Comparison of ENCODE assay signal across 16 cellular contexts in the genomic region with DNA sequence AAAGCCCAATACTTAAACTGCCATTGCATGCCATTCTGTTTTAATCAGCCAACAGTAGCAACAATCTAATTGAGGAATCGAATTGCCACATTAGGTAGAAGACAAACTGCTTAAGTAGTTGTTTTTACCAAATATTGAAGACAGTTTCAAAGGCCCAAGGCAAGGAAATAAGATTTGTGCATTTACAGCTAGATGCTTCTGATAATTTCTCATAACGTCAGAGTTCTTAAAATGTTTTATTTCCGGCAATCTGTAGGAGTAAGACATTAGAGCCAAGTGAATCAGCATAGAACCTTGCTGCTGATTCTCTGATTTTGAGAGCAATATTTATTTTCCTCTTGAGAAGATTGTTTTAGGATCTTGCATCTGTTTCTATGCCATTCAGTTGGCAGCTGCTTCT.
DNase-seq lines count a peak whose midpoint lies in the region; ATAC-seq and TF ChIP-seq lines count a peak whose summit lies in the region.
"Had no signal": no experiment of that assay in that cellular context is flagged by ENCODE, and none has a peak within 500 bp of the region (broad histone marks: within the 10 kb centered on the region; RNA-seq: fewer than 3 reads in every experiment).

No MANE protein-coding gene starts in this region.

- no peak overlapping the region for H3K4me3 ChIP-seq in GM23338
- no peak overlapping the region for H3K4me3 ChIP-seq in fibroblast of villous mesenchyme (ENCODE audit: low read depth, low read length)
- H3K4me3 ChIP-seq: BLaER1 treated with 17β-estradiol and CSF1 and Interleukin-3, amounts not matched to agents 10 nM and 100 nM; GM23248 had no signal

- H3K27ac Mint-ChIP-seq in GM23338: peak overlapping the region; percentile 58; the same call in 1 of the 2 replicates
- H3K27ac Mint-ChIP-seq: B cell; CD8-positive, alpha-beta T cell; HFFc6 had no signal

- H3K4me2 ChIP-seq in GM23338: no peak overlapping the region
- H3K4me2 ChIP-seq: BLaER1 treated with 17β-estradiol and CSF1 and Interleukin-3, amounts not matched to agents 10 nM and 100 nM had no signal

- H3K27me3 ChIP-seq in GM23338 (ENCODE audit: insufficient read depth): no peaks in the 10 kb centered on the region
- H3K27me3 ChIP-seq: BLaER1 treated with 17β-estradiol and CSF1 and Interleukin-3, amounts not matched to agents 10 nM and 100 nM had no signal

- no peak for TF ChIP-seq CTCF in GM23338 (conservative IDR thresholded peaks at IDR 0.05; ENCODE audit: low read depth in 2 of 2)
- TF ChIP-seq CTCF in fibroblast of villous mesenchyme (IDR thresholded peaks at IDR 0.05; ENCODE audit: insufficient read depth, low read depth, low read length): no peak

- no peaks in the 10 kb centered on the region for H4K20me1 ChIP-seq in GM23338 (replicated peaks; ENCODE audit: insufficient read depth)
- H4K20me1 ChIP-seq: BLaER1 treated with 17β-estradiol and CSF1 and Interleukin-3, amounts not matched to agents 10 nM and 100 nM had no signal

- no peak overlapping the region for H2AFZ ChIP-seq in GM23338
- H2AFZ ChIP-seq: GM23248 had no signal

- ATAC-seq in GM23338 (no peak), GM21619 (IDR thresholded peaks at IDR 0.05; ENCODE audit: unreplicated experiment) (no peak)
- ATAC-seq: CD8-positive, alpha-beta T cell had no signal

- H3K4me3 Mint-ChIP-seq in GM23338: no peak overlapping the region
- H3K4me3 Mint-ChIP-seq: B cell; CD8-positive, alpha-beta T cell; HFFc6 had no signal

- H3K27ac ChIP-seq in GM23338 (ENCODE audit: low read depth): no peak overlapping the region
- H3K27ac ChIP-seq: BLaER1 treated with 17β-estradiol and CSF1 and Interleukin-3, amounts not matched to agents 10 nM and 100 nM; GM23248 had no signal

- H3K36me3 Mint-ChIP-seq in GM23338 (ENCODE audit: low read depth): no peaks in the 10 kb centered on the region
- H3K36me3 Mint-ChIP-seq: CD8-positive, alpha-beta T cell had no signal

- no peaks in the 10 kb centered on the region for H3K27me3 Mint-ChIP-seq in GM23338 (ENCODE audit: insufficient read depth, low read depth, poor library complexity)
- H3K27me3 Mint-ChIP-seq: B cell had no signal

- H3K9me2 ChIP-seq in GM23338 (ENCODE audit: insufficient read depth): no peaks in the 10 kb centered on the region; the same call in 1 of the 2 replicates

- DNase-seq in GM23338 (ENCODE audit: low spot score) (no peak), NCI-H1436 treated with DMSO at 0.1 percent for 48 hours (lab: John Stamatoyannopoulos, UW) (peak; percentile 23), fibroblast of villous mesenchyme (ENCODE audit: low read depth) (peak; percentile 5), superior temporal gyrus (ENCODE audit: extremely low spot score) (peak; percentile 37), NCI-H510A (lab: John Stamatoyannopoulos, UW) (no peak)
- DNase-seq: Calu3; CD8-positive, alpha-beta T cell; DMS79 treated with DMSO at 0.1 percent for 48 hours; GF-D8; GM23248; HCEC 1CT; HFFc6; IMR-90 had no signal

- H3K4me1 Mint-ChIP-seq in GM23338: peaks cover 13% of the 10 kb centered on the region
- H3K4me1 Mint-ChIP-seq: B cell had no signal

- H3K79me2 ChIP-seq in GM23338 (replicated peaks; ENCODE audit: insufficient read depth): no peaks in the 10 kb centered on the region

- H3F3A ChIP-seq in GM23338 (replicated peaks; ENCODE audit: low read depth): no peaks in the 10 kb centered on the region

- no peaks in the 10 kb centered on the region for H3K36me3 ChIP-seq in GM23338 (ENCODE audit: insufficient read depth)
- H3K36me3 ChIP-seq: BLaER1 treated with 17β-estradiol and CSF1 and Interleukin-3, amounts not matched to agents 10 nM and 100 nM had no signal

- H3K9me3 Mint-ChIP-seq in GM23338: no peaks in the 10 kb centered on the region
- H3K9me3 Mint-ChIP-seq: CD8-positive, alpha-beta T cell; HFFc6 had no signal

- peaks cover 15% of the 10 kb centered on the region for H3K4me1 ChIP-seq in GM23338 (ENCODE audit: insufficient read depth)

TF ChIP-seq in GM23338, 12 proteins besides CTCF, POLR2A, EP300 and RAD21 (continues in another document):
- no peak for TF ChIP-seq JUNB (IDR thresholded peaks at IDR 0.05; ENCODE audit: unreplicated experiment)
- TF ChIP-seq ZNF331 (CRISPR knock-in tag; IDR thresholded peaks at IDR 0.05; ENCODE audit: low read depth): no peak
- no peak for TF ChIP-seq POLR2AphosphoS5 (IDR thresholded peaks at IDR 0.05; ENCODE audit: low read depth)
- TF ChIP-seq, protein P1, sequence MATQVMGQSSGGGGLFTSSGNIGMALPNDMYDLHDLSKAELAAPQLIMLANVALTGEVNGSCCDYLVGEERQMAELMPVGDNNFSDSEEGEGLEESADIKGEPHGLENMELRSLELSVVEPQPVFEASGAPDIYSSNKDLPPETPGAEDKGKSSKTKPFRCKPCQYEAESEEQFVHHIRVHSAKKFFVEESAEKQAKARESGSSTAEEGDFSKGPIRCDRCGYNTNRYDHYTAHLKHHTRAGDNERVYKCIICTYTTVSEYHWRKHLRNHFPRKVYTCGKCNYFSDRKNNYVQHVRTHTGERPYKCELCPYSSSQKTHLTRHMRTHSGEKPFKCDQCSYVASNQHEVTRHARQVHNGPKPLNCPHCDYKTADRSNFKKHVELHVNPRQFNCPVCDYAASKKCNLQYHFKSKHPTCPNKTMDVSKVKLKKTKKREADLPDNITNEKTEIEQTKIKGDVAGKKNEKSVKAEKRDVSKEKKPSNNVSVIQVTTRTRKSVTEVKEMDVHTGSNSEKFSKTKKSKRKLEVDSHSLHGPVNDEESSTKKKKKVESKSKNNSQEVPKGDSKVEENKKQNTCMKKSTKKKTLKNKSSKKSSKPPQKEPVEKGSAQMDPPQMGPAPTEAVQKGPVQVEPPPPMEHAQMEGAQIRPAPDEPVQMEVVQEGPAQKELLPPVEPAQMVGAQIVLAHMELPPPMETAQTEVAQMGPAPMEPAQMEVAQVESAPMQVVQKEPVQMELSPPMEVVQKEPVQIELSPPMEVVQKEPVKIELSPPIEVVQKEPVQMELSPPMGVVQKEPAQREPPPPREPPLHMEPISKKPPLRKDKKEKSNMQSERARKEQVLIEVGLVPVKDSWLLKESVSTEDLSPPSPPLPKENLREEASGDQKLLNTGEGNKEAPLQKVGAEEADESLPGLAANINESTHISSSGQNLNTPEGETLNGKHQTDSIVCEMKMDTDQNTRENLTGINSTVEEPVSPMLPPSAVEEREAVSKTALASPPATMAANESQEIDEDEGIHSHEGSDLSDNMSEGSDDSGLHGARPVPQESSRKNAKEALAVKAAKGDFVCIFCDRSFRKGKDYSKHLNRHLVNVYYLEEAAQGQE (IDR thresholded peaks at IDR 0.05; ENCODE audit: unreplicated experiment): no peak
- no peak for TF ChIP-seq NANOG (IDR thresholded peaks at IDR 0.05; ENCODE audit: borderline replicate concordance)
- TF ChIP-seq STAT1 (IDR thresholded peaks at IDR 0.05; ENCODE audit: unreplicated experiment): no peak
- TF ChIP-seq ETS1 (IDR thresholded peaks at IDR 0.05): no peak
- no peak for TF ChIP-seq EZH2 (IDR thresholded peaks at IDR 0.05; ENCODE audit: low read depth, unreplicated experiment)
- no peak for TF ChIP-seq ZNF114 (CRISPR knock-in tag; IDR thresholded peaks at IDR 0.05)

Comparison
In these comparisons a context has a peak if more than half of its experiments do, and no peak if none do; other contexts are left out.
1. DNase-seq: peak in NCI-H1436 treated with DMSO at 0.1 percent for 48 hours (single experiment), fibroblast of villous mesenchyme (single experiment) and superior temporal gyrus (single experiment); none in GM23338 (single experiment) and NCI-H510A (single experiment).